ENCODE assay signal across 27 cellular contexts in the genomic region with DNA sequence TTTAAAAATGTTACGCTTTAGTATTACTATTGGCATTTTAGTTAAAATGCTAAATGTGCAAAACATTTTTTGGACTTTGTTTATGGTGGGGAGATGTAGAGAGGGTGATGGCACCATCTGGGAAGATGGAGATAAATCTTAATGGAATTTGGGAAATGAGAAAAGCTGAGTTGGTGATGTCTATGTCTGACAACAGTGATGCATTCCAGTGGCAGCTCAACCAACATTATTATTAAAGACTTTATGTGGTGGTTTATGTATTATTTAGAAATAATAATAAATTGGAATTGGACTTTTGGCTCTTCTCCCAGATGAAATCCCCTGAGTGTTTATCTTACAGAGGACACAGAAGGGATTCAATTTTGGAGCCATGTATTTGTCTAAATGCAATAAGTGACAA.
"Had no signal": no experiment of that assay in that cellular context is flagged by ENCODE, and none has a peak within 500 bp of the region (broad histone marks: within the 10 kb centered on the region; RNA-seq: fewer than 3 reads in every experiment).

No MANE protein-coding gene starts in this region.

- H3K27ac ChIP-seq: PC-9, RWPE1, SJCRH30, SK-N-MC had no signal

- H3K4me1 ChIP-seq: SJCRH30 had no signal

- H3K9me3 ChIP-seq: SJCRH30 had no signal

- H3K36me3 ChIP-seq: SJCRH30 had no signal

- H3K4me2 ChIP-seq: PC-9 had no signal

- ATAC-seq: Panc1, Right ventricle myocardium inferior, T-cell had no signal

- DNase-seq: Kasumi-1, KG1, MM.1S, MV-4-11, NCI-H1092, NCI-H1105, NCI-H1417 treated with DMSO at 0.1 percent for 48 hours, NCI-H1436 treated with DMSO at 0.1 percent for 48 hours, NCI-H1694 treated with DMSO at 0.1 percent for 48 hours, NCI-H187 treated with DMSO at 0.1 percent for 48 hours, NCI-H2029, NCI-H2081, NCI-H2227 treated with DMSO at 0.1 percent for 48 hours, NCI-H345, NCI-H510A treated with DMSO at 0.1 percent for 48 hours, NCI-H524 treated with DMSO at 0.1 percent for 48 hours, NCI-H526 treated with DMSO at 0.1 percent for 48 hours, NCI-H774, PC-9, SHP77, SIG-M5, SJCRH30, T-cell had no signal

- H3K27me3 ChIP-seq: SJCRH30 had no signal

- H3K4me3 ChIP-seq: PC-9, SJCRH30, SK-N-MC had no signal

- H2AFZ ChIP-seq: PC-9 had no signal
